21 cellular contexts compared by ENCODE assay signal in genomic region chr12:94242871-94243270, GRCh38.
A peak's percentile ranks its signal among the peaks of the same experiment; 100 is the strongest.
DNase-seq lines count a peak whose midpoint lies in the region; ATAC-seq and TF ChIP-seq lines count a peak whose summit lies in the region.
"Had no signal": no experiment of that assay in that cellular context is flagged by ENCODE, and none has a peak within 500 bp of the region (broad histone marks: within the 10 kb centered on the region; RNA-seq: fewer than 3 reads in every experiment).

No MANE protein-coding gene starts in this region.

- H3K27me3 Mint-ChIP-seq in CD14-positive monocyte (ENCODE audit: low read depth in 3 of 3): peaks cover 0 to 8% (median 0%) of the 10 kb centered on the region in 3 donors
- peaks cover 52% of the 10 kb centered on the region for H3K27me3 Mint-ChIP-seq in osteocyte (ENCODE audit: unreplicated experiment)
- no peaks in the 10 kb centered on the region for H3K27me3 Mint-ChIP-seq in activated T-cell treated with anti-CD3 and anti-CD28 coated beads, Interleukin-2, amount 50 U/mL, for 24 hours
- H3K27me3 Mint-ChIP-seq: T-cell had no signal

- DNase-seq in CD14-positive monocyte (ENCODE audit: low spot score) (peak; percentile 63), DMS79 treated with DMSO at 0.1 percent for 48 hours (lab: John Stamatoyannopoulos, UW) (peak; percentile 59), UCSD-AML1 (lab: John Stamatoyannopoulos, UW; ENCODE audit: unreplicated experiment) (peak; percentile 18), osteocyte (ENCODE audit: extremely low spot score, unreplicated experiment) (peak; percentile 71), NCI-H510A (lab: John Stamatoyannopoulos, UW) (no peak)
- DNase-seq in activated T-cell treated with anti-CD3 and anti-CD28 coated beads, Interleukin-2, amount 50 U/mL, for 24 hours: no peak
- DNase-seq: activated CD4-positive, alpha-beta T cell treated with anti-CD3 and anti-CD28 coated beads for 48 hours; activated effector memory CD4-positive, alpha-beta T cell treated with Interleukin-2 at 50 U/mL for 16 hours; effector memory CD4-positive, alpha-beta T cell; foreskin melanocyte; immature natural killer cell; NCI-H1694 treated with DMSO at 0.1 percent for 48 hours; NCI-H345; stimulated activated CD4-positive, alpha-beta T cell treated with anti-CD3 and anti-CD28 coated beads, Interleukin-2, amount 100 ng/mL, for 48 hours; stimulated activated naive CD4-positive, alpha-beta T cell treated with Interleukin-2 at 50 U/mL for 16 hours; T-cell had no signal

- H3K36me3 Mint-ChIP-seq in CD14-positive monocyte (peaks cover 59 to 74% of the 10 kb centered on the region in 2 donors), osteocyte (ENCODE audit: unreplicated experiment) (no peaks in the 10 kb centered on the region)
- H3K36me3 Mint-ChIP-seq in activated T-cell treated with anti-CD3 and anti-CD28 coated beads, Interleukin-2, amount 50 U/mL, for 24 hours (ENCODE audit: low read depth): peaks cover 21% of the 10 kb centered on the region

- no peak for ATAC-seq in GM21737 (IDR thresholded peaks at IDR 0.05; ENCODE audit: unreplicated experiment)
- ATAC-seq: esophagus mucosa, mucosa of descending colon, Panc1, T-cell had no signal

- H3K4me3 Mint-ChIP-seq in CD14-positive monocyte (no peak overlapping the region), osteocyte (ENCODE audit: unreplicated experiment) (no peak overlapping the region)
- no peak overlapping the region for H3K4me3 Mint-ChIP-seq in activated T-cell treated with anti-CD3 and anti-CD28 coated beads, Interleukin-2, amount 50 U/mL, for 24 hours
- H3K4me3 Mint-ChIP-seq: neural progenitor cell, T-cell had no signal

- H3K27ac Mint-ChIP-seq in CD14-positive monocyte: peak overlapping the region in 6 of 7 donors; percentile 15 to 62 (median 43)
- H3K27ac Mint-ChIP-seq in osteocyte (ENCODE audit: unreplicated experiment): no peak overlapping the region
- no peak overlapping the region for H3K27ac Mint-ChIP-seq in activated T-cell treated with anti-CD3 and anti-CD28 coated beads, Interleukin-2, amount 50 U/mL, for 24 hours
- H3K27ac Mint-ChIP-seq: T-cell had no signal

- H3K9me3 Mint-ChIP-seq in CD14-positive monocyte (no peaks in the 10 kb centered on the region), osteocyte (ENCODE audit: unreplicated experiment) (no peaks in the 10 kb centered on the region)
- no peaks in the 10 kb centered on the region for H3K9me3 Mint-ChIP-seq in activated T-cell treated with anti-CD3 and anti-CD28 coated beads, Interleukin-2, amount 50 U/mL, for 24 hours
- H3K9me3 Mint-ChIP-seq: immature natural killer cell, neural progenitor cell, T-cell had no signal

- intact Hi-C loops in CD14-positive monocyte (cut with micrococcal nuclease): no loop called here

- peaks cover 77% of the 10 kb centered on the region for H3K4me1 Mint-ChIP-seq in CD14-positive monocyte
- H3K4me1 Mint-ChIP-seq in osteocyte (ENCODE audit: unreplicated experiment): peaks cover 4% of the 10 kb centered on the region
- peaks cover 30% of the 10 kb centered on the region for H3K4me1 Mint-ChIP-seq in activated T-cell treated with anti-CD3 and anti-CD28 coated beads, Interleukin-2, amount 50 U/mL, for 24 hours (ENCODE audit: low read depth)

- TF ChIP-seq CTCF in CD14-positive monocyte (IDR thresholded peaks at IDR 0.05): no peak
- no peak for TF ChIP-seq CTCF in osteocyte (IDR thresholded peaks at IDR 0.05)

Comparison
In these comparisons a context has a peak if more than half of its experiments do, and no peak if none do; other contexts are left out.
1. DNase-seq: peak in CD14-positive monocyte (single experiment), DMS79 treated with DMSO at 0.1 percent for 48 hours (single experiment), UCSD-AML1 (single experiment) and osteocyte (single experiment); none in NCI-H510A (single experiment) and activated T-cell treated with anti-CD3 and anti-CD28 coated beads, Interleukin-2, amount 50 U/mL, for 24 hours (single experiment).
2. H3K27ac Mint-ChIP-seq: peak in CD14-positive monocyte (6 of 7); none in osteocyte (single experiment) and activated T-cell treated with anti-CD3 and anti-CD28 coated beads, Interleukin-2, amount 50 U/mL, for 24 hours (single experiment).